Comparison of ENCODE assay signal across 25 cellular contexts in genomic region chr6:14658030-14658429, GRCh38.
DNase-seq lines count a peak whose midpoint lies in the region; ATAC-seq and TF ChIP-seq lines count a peak whose summit lies in the region.
"Had no signal": no experiment of that assay in that cellular context is flagged by ENCODE, and none has a peak within 500 bp of the region (broad histone marks: within the 10 kb centered on the region; RNA-seq: fewer than 3 reads in every experiment).

No MANE protein-coding gene starts in this region.

- H3K9me3 Mint-ChIP-seq in CD14-positive monocyte, result peaks cover 0 to 2% (median 0%) of the 10 kb centered on the region in 7 donors
- H3K9me3 Mint-ChIP-seq: T-cell had no signal

- no peak for TF ChIP-seq CTCF in CD14-positive monocyte (IDR thresholded peaks at IDR 0.05)

- peak overlapping the region; percentile 44 for H3K27ac ChIP-seq in BLaER1
- H3K27ac ChIP-seq in KOPT-K1 (ENCODE audit: low read depth, low read length, poor library complexity, severe bottlenecking), result peak overlapping the region; percentile 58
- H3K27ac ChIP-seq: RWPE1 had no signal

- peaks cover 95% of the 10 kb centered on the region for H3K4me1 ChIP-seq in BLaER1

- intact Hi-C loops in CD14-positive monocyte (cut with micrococcal nuclease), result no loop called here

- H3K9me3 ChIP-seq in BLaER1, result no peaks in the 10 kb centered on the region
- no peaks in the 10 kb centered on the region for H3K9me3 ChIP-seq in KOPT-K1 (ENCODE audit: insufficient read depth, low read length, poor library complexity, severe bottlenecking)

- no peak overlapping the region for H3K4me3 ChIP-seq in BLaER1
- H3K4me3 ChIP-seq: GM12878 had no signal

- no peak for ATAC-seq in GM18870 (IDR thresholded peaks at IDR 0.05; ENCODE audit: unreplicated experiment)
- no peak for ATAC-seq in HG03442 (IDR thresholded peaks at IDR 0.05; ENCODE audit: unreplicated experiment)
- ATAC-seq: GM12878, T-cell had no signal

- H4K20me1 ChIP-seq in BLaER1, result no peaks in the 10 kb centered on the region

- no peak overlapping the region for H3K4me3 Mint-ChIP-seq in CD14-positive monocyte
- H3K4me3 Mint-ChIP-seq: CD4-positive, CD25-positive, alpha-beta regulatory T cell; T-cell had no signal

- H3K9ac ChIP-seq in BLaER1, result 0 out of 2 replicates have a peak overlapping the region, but pooled peaks have one; percentile 1

- DNase-seq in CD14-positive monocyte (ENCODE audit: low spot score) (no peak), cerebellum (ENCODE audit: low spot score) (peak; percentile 17), amniotic stem cell (lab: John Stamatoyannopoulos, UW) (no peak)
- DNase-seq in stimulated activated CD4-positive, alpha-beta T cell treated with anti-CD3 and anti-CD28 coated beads, Interleukin-4, amount 100 ng/mL, for 1 hour, result no peak
- DNase-seq: CD4-positive, CD25-positive, alpha-beta regulatory T cell; DMS53; GDM1; H7; Kasumi-1; MV-4-11; NCI-H1105; NCI-H1436 treated with DMSO at 0.1 percent for 48 hours; NCI-H187 treated with DMSO at 0.1 percent for 48 hours; NCI-H2171 treated with DMSO at 0.1 percent for 48 hours; NCI-H345; NCI-H524; NCI-H748 treated with DMSO at 0.1 percent for 48 hours; SHP77; T-cell had no signal

- H3K36me3 ChIP-seq in BLaER1 (no peaks in the 10 kb centered on the region), KOPT-K1 (ENCODE audit: insufficient read depth, low read length) (no peaks in the 10 kb centered on the region)

- peaks cover 47% of the 10 kb centered on the region for H3K4me1 Mint-ChIP-seq in CD14-positive monocyte

- no peaks in the 10 kb centered on the region for H3K27me3 ChIP-seq in BLaER1

- H3K27ac Mint-ChIP-seq in CD14-positive monocyte, result peak overlapping the region in 4 of 7 donors; percentile 53 to 96 (median 89)
- H3K27ac Mint-ChIP-seq: CD4-positive, CD25-positive, alpha-beta regulatory T cell had no signal

- H3K36me3 Mint-ChIP-seq in CD14-positive monocyte, result peaks cover 0 to 8% of the 10 kb centered on the region in 2 donors
- H3K36me3 Mint-ChIP-seq: CD4-positive, CD25-positive, alpha-beta regulatory T cell; T-cell had no signal

- peaks cover 0 to 2% (median 0%) of the 10 kb centered on the region in 3 donors for H3K27me3 Mint-ChIP-seq in CD14-positive monocyte (ENCODE audit: low read depth in 3 of 3)
- H3K27me3 Mint-ChIP-seq: T-cell had no signal

- H3K4me2 ChIP-seq in BLaER1, result peak overlapping the region; percentile 93
